ENCODE assay signal across 8 cellular contexts in genomic region chr5:150778517-150779396, GRCh38. TPM values are rescaled to one million over a fixed set of nuclear protein-coding genes. Genes with fewer than 3 reads are reported as not detected.
DNase-seq lines count a peak whose midpoint lies in the region; ATAC-seq and TF ChIP-seq lines count a peak whose summit lies in the region.

TSS of gene SMIM3 (plus strand) at chr5:150778757. CDS start at chr5:150795441, 16,684 bp downstream.

- H3K9me3 ChIP-seq in PC-9 (ENCODE audit: insufficient read depth, low read depth), result no peaks in the 10 kb centered on the region
- H3K9me3 ChIP-seq in esophagus muscularis mucosa, result no peaks in the 10 kb centered on the region
- no peaks in the 10 kb centered on the region for H3K9me3 ChIP-seq in muscle layer of duodenum (ENCODE audit: control insufficient read depth in 1 of 2, low read length in 2 of 2)
- no peaks in the 10 kb centered on the region for H3K9me3 ChIP-seq in subcutaneous abdominal adipose tissue (ENCODE audit: control insufficient read depth in 5 of 5, low read length in 5 of 5)

- H3K9me2 ChIP-seq in PC-9 (ENCODE audit: insufficient read depth), result no peaks in the 10 kb centered on the region

- BruUV-seq in PC-9 (replicated peaks; lab: Mats Ljungman, UMichigan), result no TSS peak

- H3K4me1 ChIP-seq in PC-9 (replicated peaks; ENCODE audit: insufficient read depth) (peaks cover 36% of the 10 kb centered on the region), esophagus muscularis mucosa (peaks cover 53 to 57% (median 55%) of the 10 kb centered on the region in 4 donors), muscle layer of duodenum (ENCODE audit: control insufficient read depth in 1 of 2, insufficient read depth in 2 of 2, low read length in 2 of 2) (peaks cover 28 to 30% of the 10 kb centered on the region in 2 donors), subcutaneous abdominal adipose tissue (ENCODE audit: control insufficient read depth in 5 of 5, insufficient read depth in 5 of 5, low read length in 5 of 5) (peaks cover 38 to 61% (median 55%) of the 10 kb centered on the region in 5 donors)

- TF ChIP-seq POLR2A in esophagus muscularis mucosa (IDR thresholded peaks at IDR 0.05; ENCODE audit: low read depth), result peak; percentile 68

- H4K20me1 ChIP-seq in PC-9 (ENCODE audit: insufficient read depth), result no peaks in the 10 kb centered on the region

- peaks cover 5% of the 10 kb centered on the region for H3K27me3 Mint-ChIP-seq in activated T-cell treated with anti-CD3 and anti-CD28 coated beads, Interleukin-2, amount 50 U/mL, for 72 hours (ENCODE audit: low read depth)

- H3K27ac ChIP-seq in PC-9, result no peak within 1 kb of the TSS
- peak within 1 kb of the TSS; percentile 90 to 95 (median 93) for H3K27ac ChIP-seq in esophagus muscularis mucosa (replicated peaks in 1 of 4)
- H3K27ac ChIP-seq in muscle layer of duodenum (ENCODE audit: low read length), result peak within 1 kb of the TSS; percentile 94
- peak within 1 kb of the TSS; percentile 99 for H3K27ac ChIP-seq in subcutaneous abdominal adipose tissue (ENCODE audit: low read depth, low read length)

- 2% methylated on average over 49 of the region's 59 CpGs for WGBS in esophagus muscularis mucosa

- H3K4me3 ChIP-seq in GM12864 (ENCODE audit: low read depth, low read length) (peak within 1 kb of the TSS; percentile 79), PC-9 (peak within 1 kb of the TSS; percentile 73), esophagus muscularis mucosa (peak within 1 kb of the TSS; percentile 60 to 93 (median 75)), muscle layer of duodenum (ENCODE audit: low read depth in 1 of 2, low read length in 2 of 2) (peak within 1 kb of the TSS; percentile 78 to 85), subcutaneous abdominal adipose tissue (ENCODE audit: low read depth in 1 of 5, low read length in 5 of 5) (peak within 1 kb of the TSS; percentile 78 to 93 (median 91))

- intact Hi-C loops in PC-9 (cut with micrococcal nuclease; ENCODE audit: unreplicated experiment) (loop anchor here (1.0 kb wide), 1 partner anchor 20 kb away; no protein-coding TSS in a partner anchor), esophagus muscularis mucosa (cut with DNase I) (no loop called here)

- CTCF ChIA-PET in PC-9 (lab: Charles Lee), result interaction anchor here (0.5 to 1.3 kb wide), 4 partner anchors 10 to 350 kb away, joined by 3 to 5 read pairs (median 3); partner anchors contain the start of genes DCTN4 and RBM22

- peak; percentile 23 for ATAC-seq in HG02852 (IDR thresholded peaks at IDR 0.05; ENCODE audit: unreplicated experiment)
- peak; percentile 55 to 61 for ATAC-seq in activated T-cell treated with anti-CD3 and anti-CD28 coated beads, Interleukin-2, amount 50 U/mL, for 72 hours (replicated peaks in 1 of 2)
- no peak for ATAC-seq in HG03025 (IDR thresholded peaks at IDR 0.05; ENCODE audit: low FRiP score, unreplicated experiment)

- no peaks in the 10 kb centered on the region for H3K9me3 Mint-ChIP-seq in activated T-cell treated with anti-CD3 and anti-CD28 coated beads, Interleukin-2, amount 50 U/mL, for 72 hours

- no peaks in the 10 kb centered on the region for H3K79me2 ChIP-seq in PC-9 (ENCODE audit: low read depth)

- peak within 1 kb of the TSS; percentile 94 to 100 (median 99) for H3K9ac ChIP-seq in subcutaneous abdominal adipose tissue (ENCODE audit: low read length in 5 of 5)

- H3F3A ChIP-seq in PC-9 (ENCODE audit: insufficient read depth, low read depth), result peaks cover 18% of the 10 kb centered on the region

- H3K4me3 Mint-ChIP-seq in activated T-cell treated with anti-CD3 and anti-CD28 coated beads, Interleukin-2, amount 50 U/mL, for 72 hours, result peak within 1 kb of the TSS; percentile 98 to 100

- H3K36me3 Mint-ChIP-seq in activated T-cell treated with anti-CD3 and anti-CD28 coated beads, Interleukin-2, amount 50 U/mL, for 72 hours (ENCODE audit: insufficient read depth in 2 of 2), result peaks cover 1 to 2% of the 10 kb centered on the region in 2 donors

- no peak for DNase-seq in GM12864 (ENCODE audit: low read depth)
- peak; percentile 55 to 83 for DNase-seq in PC-9
- peak; percentile 79 to 81 for DNase-seq in activated T-cell treated with anti-CD3 and anti-CD28 coated beads, Interleukin-2, amount 50 U/mL, for 72 hours
- peak; percentile 94 for DNase-seq in esophagus muscularis mucosa (ENCODE audit: extremely low spot score)

- H2AFZ ChIP-seq in PC-9, result peak within 1 kb of the TSS; percentile 98

- H3K27ac Mint-ChIP-seq in activated T-cell treated with anti-CD3 and anti-CD28 coated beads, Interleukin-2, amount 50 U/mL, for 72 hours, result peak within 1 kb of the TSS; percentile 95

- no peak for TF ChIP-seq EP300 in esophagus muscularis mucosa (IDR thresholded peaks at IDR 0.05)

- H3K4me2 ChIP-seq in PC-9, result peak within 1 kb of the TSS; percentile 78

- no peaks in the 10 kb centered on the region for H3K27me3 ChIP-seq in PC-9 (ENCODE audit: insufficient read depth, low read depth)
- no peaks in the 10 kb centered on the region for H3K27me3 ChIP-seq in esophagus muscularis mucosa
- no peaks in the 10 kb centered on the region for H3K27me3 ChIP-seq in muscle layer of duodenum (ENCODE audit: low read depth, low read length)
- no peaks in the 10 kb centered on the region for H3K27me3 ChIP-seq in subcutaneous abdominal adipose tissue (ENCODE audit: control insufficient read depth in 5 of 5, insufficient read depth in 4 of 5, low read length in 5 of 5)

- peaks cover 55% of the 10 kb centered on the region for H3K4me1 Mint-ChIP-seq in activated T-cell treated with anti-CD3 and anti-CD28 coated beads, Interleukin-2, amount 50 U/mL, for 72 hours (ENCODE audit: low read depth)

- no peaks in the 10 kb centered on the region for H3K36me3 ChIP-seq in PC-9 (ENCODE audit: low read depth)
- no peaks in the 10 kb centered on the region for H3K36me3 ChIP-seq in esophagus muscularis mucosa
- H3K36me3 ChIP-seq in muscle layer of duodenum (ENCODE audit: control insufficient read depth in 1 of 2, insufficient read depth in 2 of 2, low read length in 2 of 2), result peaks cover 0 to 12% of the 10 kb centered on the region in 2 donors
- H3K36me3 ChIP-seq in subcutaneous abdominal adipose tissue (ENCODE audit: control insufficient read depth in 5 of 5, insufficient read depth in 5 of 5, low read length in 5 of 5), result no peaks in the 10 kb centered on the region

- peak; percentile 45 for TF ChIP-seq CTCF in GM12864 (IDR thresholded peaks at IDR 0.05; ENCODE audit: low read depth, low read length, missing control alignments)
- TF ChIP-seq CTCF in PC-9 (conservative IDR thresholded peaks at IDR 0.05), result peak; percentile 35; the same call in 1 of the 2 replicates
- TF ChIP-seq CTCF in esophagus muscularis mucosa (IDR thresholded peaks at IDR 0.05), result peak; percentile 31 to 48 (median 37)

- POLR2A ChIA-PET in PC-9 (lab: Charles Lee; ENCODE audit: unreplicated experiment), result interaction anchor here (0.6 to 1.2 kb wide), 5 partner anchors 12 to 1408 kb away, joined by 3 to 4 read pairs (median 3); partner anchors contain the start of genes DCTN4 and GPX3

RNA-seq across cellular contexts. Expression of gene SMIM3, which starts in this region (rescaled TPM):
- total RNA-seq in PC-9 (2021) (11.5 and 12.1 TPM in 2 replicates), esophagus muscularis mucosa (10 to 100 TPM; 39.9 to 48.4 (median 44.4) TPM)
- total RNA-seq in activated T-cell treated with anti-CD3 and anti-CD28 coated beads, Interleukin-2, amount 50 U/mL, for 72 hours, result 10 to 100 TPM; 24.7 to 38.0 TPM
